ENCODE assay signal across 8 cellular contexts in genomic region chr14:76947078-76947837, GRCh38.
A peak's percentile ranks its signal among the peaks of the same experiment; 100 is the strongest.
DNase-seq lines count a peak whose midpoint lies in the region; ATAC-seq and TF ChIP-seq lines count a peak whose summit lies in the region.

No MANE protein-coding gene starts in this region.

- H3K4me2 ChIP-seq in neural progenitor cell = peak overlapping the region; percentile 76

- H4K20me1 ChIP-seq in neural progenitor cell (ENCODE audit: low read depth) = no peaks in the 10 kb centered on the region

- peaks cover 20% of the 10 kb centered on the region for H3F3A ChIP-seq in neural progenitor cell (ENCODE audit: low read depth)

- no peak overlapping the region for H3K9ac ChIP-seq in neural progenitor cell

- ATAC-seq in GM21786 (IDR thresholded peaks at IDR 0.05; ENCODE audit: unreplicated experiment) = peak; percentile 82

- H3K27ac ChIP-seq in neural progenitor cell (no peak overlapping the region), substantia nigra (ENCODE audit: low read depth, low read length, poor library complexity, severe bottlenecking) (peak overlapping the region; percentile 84)

- peak; percentile 51 for TF ChIP-seq CTCF in fibroblast of villous mesenchyme (IDR thresholded peaks at IDR 0.05; ENCODE audit: insufficient read depth, low read depth, low read length)
- TF ChIP-seq CTCF in neural progenitor cell (IDR thresholded peaks at IDR 0.05) = peak; percentile 49

- no peaks in the 10 kb centered on the region for H3K79me2 ChIP-seq in neural progenitor cell (ENCODE audit: low read depth)

- no peaks in the 10 kb centered on the region for H3K27me3 ChIP-seq in neural progenitor cell

- H3K4me1 ChIP-seq in neural progenitor cell = peaks cover 16% of the 10 kb centered on the region

- H3K9me3 Mint-ChIP-seq in neural progenitor cell = no peaks in the 10 kb centered on the region

- peaks cover 15% of the 10 kb centered on the region for H3K27me3 Mint-ChIP-seq in neural progenitor cell (ENCODE audit: insufficient read depth, low read depth)

- no peaks in the 10 kb centered on the region for H3K36me3 Mint-ChIP-seq in neural progenitor cell

- peak overlapping the region; percentile 99 for H3K27ac Mint-ChIP-seq in neural progenitor cell

- H3K4me3 Mint-ChIP-seq in neural progenitor cell = peak overlapping the region; percentile 73

- no peak overlapping the region for H3K4me3 ChIP-seq in fibroblast of villous mesenchyme (ENCODE audit: low read depth, low read length)
- peak overlapping the region; percentile 21 for H3K4me3 ChIP-seq in neural progenitor cell

- peaks cover 66% of the 10 kb centered on the region for H3K4me1 Mint-ChIP-seq in neural progenitor cell

- peak overlapping the region; percentile 12 for H2AFZ ChIP-seq in neural progenitor cell (replicated peaks)

- peak; percentile 98 for DNase-seq in DMS153 treated with DMSO at 0.1 percent for 48 hours (lab: John Stamatoyannopoulos, UW; ENCODE audit: unreplicated experiment)
- DNase-seq in LHCN-M2 (ENCODE audit: low read depth) = peak; percentile 89
- DNase-seq in RPMI7951 (ENCODE audit: low read depth) = peak; percentile 93
- peak; percentile 91 for DNase-seq in activated effector memory CD4-positive, alpha-beta T cell treated with anti-CD3 and anti-CD28 coated beads, Interleukin-2, amount 50 U/mL, for 16 hours
- peak; percentile 88 for DNase-seq in fibroblast of villous mesenchyme (ENCODE audit: low read depth)
- DNase-seq in neural progenitor cell (ENCODE audit: low spot score) = peak; percentile 96
- DNase-seq in substantia nigra (lab: John Stamatoyannopoulos, UW) = peak; percentile 65 to 98 (median 94)

- no peaks in the 10 kb centered on the region for H3K9me3 ChIP-seq in neural progenitor cell (ENCODE audit: low read depth)

- no peaks in the 10 kb centered on the region for H3K36me3 ChIP-seq in neural progenitor cell
